Comparison of ENCODE assay signal across 1 cellular context in the genomic region with DNA sequence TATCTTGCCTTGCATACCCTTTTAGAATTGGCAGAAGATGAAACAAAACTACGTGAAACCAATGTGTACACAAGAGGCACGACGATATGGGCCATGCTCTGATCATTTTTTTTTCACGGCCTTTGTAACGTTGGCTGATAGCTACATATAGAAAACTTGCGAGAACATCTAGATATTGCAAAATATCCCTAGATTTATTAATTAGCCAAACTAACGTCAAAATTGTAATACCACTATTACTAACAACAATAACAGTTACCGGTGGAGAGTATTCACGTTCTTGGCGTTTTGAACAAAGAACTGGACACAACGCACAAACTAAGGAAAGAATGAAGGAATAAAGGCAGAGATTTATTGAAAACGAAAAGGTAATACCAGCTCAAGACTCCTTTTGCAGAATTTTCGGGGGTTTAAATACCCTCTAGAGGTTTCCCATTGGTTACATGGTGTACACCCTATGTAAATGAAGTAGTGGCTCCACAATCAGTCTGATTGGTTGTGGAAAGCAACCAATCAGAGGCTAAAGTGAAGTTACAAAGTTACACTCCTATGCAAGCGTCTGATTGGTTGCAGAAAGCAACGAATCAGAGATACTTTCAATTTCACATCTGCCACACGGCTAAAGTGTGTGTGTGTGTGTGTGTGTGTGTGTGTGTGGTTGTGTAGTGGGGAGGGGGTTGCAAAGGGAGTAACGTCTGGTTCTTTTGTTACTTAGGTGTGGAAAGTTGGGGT.
TF ChIP-seq lines count a peak whose summit lies in the region.

No MANE protein-coding gene starts in this region.

TF ChIP-seq in IMR-90, 13 proteins besides CTCF, POLR2A, EP300 and RAD21 (continued from another document):
- no peak for TF ChIP-seq CHD1 (IDR thresholded peaks at IDR 0.05; ENCODE audit: low read depth, low read length)
- TF ChIP-seq MXI1 (IDR thresholded peaks at IDR 0.05; ENCODE audit: borderline replicate concordance, low read depth, low read length), result no peak
